Comparison of ENCODE assay signal across 21 cellular contexts in genomic region chr1:22331618-22332017, GRCh38.
"Had no signal": no experiment of that assay in that cellular context is flagged by ENCODE, and none has a peak within 500 bp of the region (broad histone marks: within the 10 kb centered on the region; RNA-seq: fewer than 3 reads in every experiment).

No MANE protein-coding gene starts in this region.

- H3K9me3 Mint-ChIP-seq: activated CD4-positive, alpha-beta T cell treated with anti-CD3 and anti-CD28 coated beads, Interleukin-2, amount 10 ng/mL, durations not matched to agents 7 days and 5 days; activated CD8-positive, alpha-beta T cell treated with anti-CD3 and anti-CD28 coated beads for 36 hours; activated T-helper 1 cell treated with anti-CD3 and anti-CD28 coated beads, Interleukin-12 subunit alpha, Interleukin-12 subunit beta, Interleukin-2, Interleukin-4 antibody, amounts not matched to agents 30 ng/mL and 10 ng/mL and 1 ng/mL, durations not matched to agents 14 hours and 24 hours and 36 hours; central memory CD8-positive, alpha-beta T cell; T-cell; T-helper 2 cell treated with Interferon-gamma antibody and Interleukin-4, amounts not matched to agents 5 μg/mL and 100 μg/mL, for 36 hours had no signal

- ATAC-seq: activated CD8-positive, alpha-beta memory T cell treated with anti-CD3 and anti-CD28 coated beads, Interleukin-2, amount 10 ng/mL, durations not matched to agents 7 days and 5 days; activated CD8-positive, alpha-beta T cell treated with anti-CD3 and anti-CD28 coated beads for 36 hours; activated naive CD8-positive, alpha-beta T cell treated with anti-CD3 and anti-CD28 coated beads, Interleukin-2, amount 50 U/mL, for 24 hours; mucosa of descending colon; psoas muscle; T-cell had no signal

- H3K4me1 Mint-ChIP-seq: activated CD4-positive, alpha-beta T cell treated with anti-CD3 and anti-CD28 coated beads, Interleukin-2, amount 10 ng/mL, durations not matched to agents 7 days and 5 days; activated CD8-positive, alpha-beta memory T cell treated with anti-CD3 and anti-CD28 coated beads, Interleukin-2, amount 10 ng/mL, durations not matched to agents 7 days and 5 days; activated naive CD8-positive, alpha-beta T cell treated with anti-CD3 and anti-CD28 coated beads, Interleukin-2, amount 50 U/mL, for 24 hours; central memory CD8-positive, alpha-beta T cell; T-cell had no signal

- H3K27ac Mint-ChIP-seq: activated CD4-positive, alpha-beta T cell treated with anti-CD3 and anti-CD28 coated beads, Interleukin-2, amount 10 ng/mL, durations not matched to agents 7 days and 5 days; activated CD8-positive, alpha-beta memory T cell treated with anti-CD3 and anti-CD28 coated beads, Interleukin-2, amount 10 ng/mL, durations not matched to agents 7 days and 5 days; activated CD8-positive, alpha-beta T cell treated with anti-CD3 and anti-CD28 coated beads for 36 hours; activated naive CD8-positive, alpha-beta T cell treated with anti-CD3 and anti-CD28 coated beads, Interleukin-2, amount 50 U/mL, for 24 hours; activated T-helper 1 cell treated with anti-CD3 and anti-CD28 coated beads, Interleukin-12 subunit alpha, Interleukin-12 subunit beta, Interleukin-2, Interleukin-4 antibody, amounts not matched to agents 30 ng/mL and 10 ng/mL and 1 ng/mL, durations not matched to agents 14 hours and 24 hours and 36 hours; memory B cell; T-cell; T-helper 2 cell treated with Interferon-gamma antibody and Interleukin-4, amounts not matched to agents 5 μg/mL and 100 μg/mL, for 36 hours had no signal

- DNase-seq: activated CD4-positive, alpha-beta T cell treated with anti-CD3 and anti-CD28 coated beads, Interleukin-2, amount 10 ng/mL, durations not matched to agents 7 days and 5 days; activated CD4-positive, CD25-positive, alpha-beta regulatory T cell treated with anti-CD3 and anti-CD28 coated beads, Interleukin-2, amount 50 U/mL, for 72 hours; activated CD8-positive, alpha-beta memory T cell treated with anti-CD3 and anti-CD28 coated beads, Interleukin-2, amount 10 ng/mL, durations not matched to agents 7 days and 5 days; activated CD8-positive, alpha-beta T cell treated with anti-CD3 and anti-CD28 coated beads for 36 hours; activated gamma-delta T cell; activated naive CD4-positive, alpha-beta T cell treated with anti-CD3 and anti-CD28 coated beads, Interleukin-2, amount 50 U/mL, for 16 hours; activated naive CD8-positive, alpha-beta T cell treated with anti-CD3 and anti-CD28 coated beads, Interleukin-2, amount 50 U/mL, for 24 hours; anterior cingulate cortex; glutamatergic neuron; mucosa of descending colon; psoas muscle; stimulated activated CD4-positive, alpha-beta T cell treated with anti-CD3 and anti-CD28 coated beads, Interleukin-4, amount 100 ng/mL, for 24 hours; stimulated activated naive CD4-positive, alpha-beta T cell treated with Interleukin-2 at 50 U/mL for 16 hours; T-cell; upper lobe of left lung; WERI-Rb-1 had no signal

- H3K36me3 Mint-ChIP-seq: activated CD8-positive, alpha-beta memory T cell treated with anti-CD3 and anti-CD28 coated beads, Interleukin-2, amount 10 ng/mL, durations not matched to agents 7 days and 5 days; brain; memory B cell; T-cell had no signal

- H3K4me3 Mint-ChIP-seq: activated CD4-positive, alpha-beta T cell treated with anti-CD3 and anti-CD28 coated beads, Interleukin-2, amount 10 ng/mL, durations not matched to agents 7 days and 5 days; activated CD8-positive, alpha-beta memory T cell treated with anti-CD3 and anti-CD28 coated beads, Interleukin-2, amount 10 ng/mL, durations not matched to agents 7 days and 5 days; activated CD8-positive, alpha-beta T cell treated with anti-CD3 and anti-CD28 coated beads for 36 hours; activated naive CD8-positive, alpha-beta T cell treated with anti-CD3 and anti-CD28 coated beads, Interleukin-2, amount 50 U/mL, for 24 hours; activated T-helper 1 cell treated with anti-CD3 and anti-CD28 coated beads, Interleukin-12 subunit alpha, Interleukin-12 subunit beta, Interleukin-2, Interleukin-4 antibody, amounts not matched to agents 30 ng/mL and 10 ng/mL and 1 ng/mL, durations not matched to agents 14 hours and 24 hours and 36 hours; brain; central memory CD8-positive, alpha-beta T cell; memory B cell; T-cell; T-helper 2 cell treated with Interferon-gamma antibody and Interleukin-4, amounts not matched to agents 5 μg/mL and 100 μg/mL, for 36 hours had no signal
